Comparison of ENCODE assay signal across 18 cellular contexts in genomic region chr14:52111583-52111982, GRCh38. TPM values are rescaled to one million over a fixed set of nuclear protein-coding genes. Genes with fewer than 3 reads are reported as not detected.
DNase-seq lines count a peak whose midpoint lies in the region; ATAC-seq, FAIRE-seq and TF ChIP-seq lines count a peak whose summit lies in the region.
"Had no signal": no experiment of that assay in that cellular context is flagged by ENCODE, and none has a peak within 500 bp of the region (broad histone marks: within the 10 kb centered on the region; RNA-seq: fewer than 3 reads in every experiment).

No MANE protein-coding gene starts in this region.

- no peak for ATAC-seq in HG03108 (IDR thresholded peaks at IDR 0.05; ENCODE audit: unreplicated experiment)
- ATAC-seq in HG03039 (IDR thresholded peaks at IDR 0.05; ENCODE audit: unreplicated experiment): no peak
- ATAC-seq: left lobe of liver, sciatic nerve, T-helper 17 cell had no signal

- no peak overlapping the region for H3K27ac Mint-ChIP-seq in CD14-positive monocyte
- H3K27ac Mint-ChIP-seq: T-helper 17 cell had no signal

- H3K4me3 ChIP-seq in epithelial cell of esophagus (ENCODE audit: low read length) (no peak overlapping the region), osteoblast (ENCODE audit: insufficient read depth, low read length) (no peak overlapping the region)
- H3K4me3 ChIP-seq: ascending aorta, esophagus squamous epithelium had no signal

- H4K20me1 ChIP-seq in osteoblast (ENCODE audit: insufficient read depth, low read length): no peaks in the 10 kb centered on the region

- no peaks in the 10 kb centered on the region for H3K4me1 Mint-ChIP-seq in CD14-positive monocyte
- H3K4me1 Mint-ChIP-seq: T-helper 17 cell had no signal

- H3K36me3 ChIP-seq in osteoblast (ENCODE audit: insufficient read depth, low read length): no peaks in the 10 kb centered on the region
- H3K36me3 ChIP-seq: ascending aorta, esophagus squamous epithelium had no signal

- no peak for TF ChIP-seq CTCF in epithelial cell of esophagus (IDR thresholded peaks at IDR 0.05; ENCODE audit: insufficient read depth, low read depth, low read length, missing control alignments)
- no peak for TF ChIP-seq CTCF in osteoblast (IDR thresholded peaks at IDR 0.05; ENCODE audit: extremely low read depth, low read depth, low read length)
- TF ChIP-seq CTCF in CD14-positive monocyte (IDR thresholded peaks at IDR 0.05): no peak

- DNase-seq in H4 (ENCODE audit: low spot score) (peak; percentile 38), RCC 7860 (ENCODE audit: low spot score) (peak; percentile 42), epithelial cell of esophagus (ENCODE audit: low read depth) (peak; percentile 60), osteoblast (ENCODE audit: insufficient read length, low spot score, missing footprints) (no peak), globus pallidus (ENCODE audit: low spot score) (no peak), CD14-positive monocyte (ENCODE audit: low spot score) (no peak)
- DNase-seq: activated gamma-delta T cell; esophagus squamous epithelium; NCI-H1092 treated with DMSO at 0.1 percent for 48 hours; occipital lobe; stimulated activated CD4-positive, alpha-beta T cell treated with anti-CD3 and anti-CD28 coated beads, Interleukin-4, amount 100 ng/mL, for 1 hour; stimulated activated CD8-positive, alpha-beta memory T cell treated with anti-CD3 and anti-CD28 coated beads, Interleukin-4, amount 100 ng/mL, for 48 hours; T-helper 17 cell had no signal

- H3K27me3 ChIP-seq in osteoblast (ENCODE audit: insufficient read depth, low read length): no peaks in the 10 kb centered on the region
- H3K27me3 ChIP-seq: ascending aorta, esophagus squamous epithelium had no signal

- H3K4me3 Mint-ChIP-seq in CD14-positive monocyte: no peak overlapping the region
- H3K4me3 Mint-ChIP-seq: T-helper 17 cell had no signal

- no peaks in the 10 kb centered on the region for H3K79me2 ChIP-seq in osteoblast (ENCODE audit: insufficient read depth, low read length)

- H3K9me3 ChIP-seq in osteoblast (ENCODE audit: low read depth, low read length): no peaks in the 10 kb centered on the region
- H3K9me3 ChIP-seq: ascending aorta, esophagus squamous epithelium had no signal

- H3K36me3 Mint-ChIP-seq in CD14-positive monocyte: no peaks in the 10 kb centered on the region

- H3K27me3 Mint-ChIP-seq in CD14-positive monocyte (ENCODE audit: low read depth in 3 of 3): peaks cover 2 to 5% (median 2%) of the 10 kb centered on the region in 3 donors

- H3K9me3 Mint-ChIP-seq in CD14-positive monocyte: peaks cover 0 to 6% (median 3%) of the 10 kb centered on the region in 7 donors

- intact Hi-C loops in CD14-positive monocyte (cut with micrococcal nuclease): no loop called here

- H2AFZ ChIP-seq in osteoblast (ENCODE audit: low read length): no peak overlapping the region

- FAIRE-seq in RCC 7860 (lab: Jason Lieb, UNC): no peak

- H3K27ac ChIP-seq in osteoblast (ENCODE audit: low read depth, low read length): peak overlapping the region; percentile 84
- H3K27ac ChIP-seq: ascending aorta, esophagus squamous epithelium had no signal

- H3K4me2 ChIP-seq in osteoblast (ENCODE audit: insufficient read depth, low read length): no peak overlapping the region

- peaks cover 22% of the 10 kb centered on the region for H3K4me1 ChIP-seq in osteoblast (ENCODE audit: insufficient read depth, low read length)
- H3K4me1 ChIP-seq: ascending aorta, esophagus squamous epithelium had no signal

RNA-seq across cellular contexts. Expression of gene NID2, which starts 42.7 kb away (rescaled TPM):
- total RNA-seq in H4 (2014; rRNA removed; shearing (Covaris generic)): 20.9 and 22.2 TPM in 2 replicates
- total RNA-seq in osteoblast: 138 and 141 TPM in 2 replicates
- polyA plus RNA-seq in CD14-positive monocyte: not detected

Comparison
In these comparisons a context has a peak if more than half of its experiments do, and no peak if none do; other contexts are left out.
1. DNase-seq: peak in H4 (single experiment), RCC 7860 (single experiment) and epithelial cell of esophagus (single experiment); none in osteoblast (single experiment), globus pallidus (single experiment) and CD14-positive monocyte (single experiment).